Comparison of ENCODE assay signal across 2 cellular contexts in the genomic region with DNA sequence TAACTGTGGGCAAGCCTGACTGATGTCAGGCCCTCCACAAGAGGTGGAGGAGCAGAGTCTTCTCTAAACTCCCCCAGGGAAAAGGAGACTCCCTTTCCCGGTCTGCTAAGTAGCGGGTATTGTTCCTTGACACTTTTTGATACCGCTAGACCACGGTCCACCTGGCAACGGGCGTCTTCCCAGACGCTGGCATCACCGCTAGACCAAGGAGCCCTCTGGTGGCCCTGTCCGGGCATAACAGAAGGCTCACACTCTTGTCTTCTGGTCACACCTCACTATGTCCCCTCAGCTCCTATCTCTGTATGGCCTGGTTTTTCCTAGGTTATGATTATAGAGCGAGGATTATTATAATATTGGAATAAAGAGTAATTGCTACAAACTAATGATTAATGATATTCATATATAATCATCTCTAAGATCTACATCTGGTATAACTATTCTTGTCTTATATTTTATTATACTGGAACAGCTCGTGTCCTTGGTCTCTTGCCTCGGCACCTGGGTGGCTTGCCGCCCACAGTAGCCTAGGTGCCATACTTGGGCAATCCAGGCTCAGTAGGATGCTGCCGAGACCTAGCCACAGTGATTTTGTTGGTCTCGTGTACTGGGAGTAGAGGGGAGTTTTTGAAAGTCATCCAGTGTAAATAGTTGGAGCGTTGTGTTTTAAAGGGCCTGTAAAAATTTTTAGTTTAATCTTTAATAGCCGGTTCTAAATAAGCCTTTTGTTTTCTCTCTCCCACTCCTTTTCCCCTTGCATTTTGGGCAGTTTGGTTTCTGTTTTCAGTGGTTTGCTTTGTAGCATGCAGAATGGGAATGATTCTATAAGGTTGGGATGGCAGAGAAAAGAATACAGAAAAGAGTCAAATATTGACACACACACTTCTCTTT.
TF ChIP-seq lines count a peak whose summit lies in the region.

No MANE protein-coding gene starts in this region.

TF ChIP-seq in K562, 482 proteins besides CTCF, POLR2A, EP300 and RAD21:
- TF ChIP-seq, protein P1, sequence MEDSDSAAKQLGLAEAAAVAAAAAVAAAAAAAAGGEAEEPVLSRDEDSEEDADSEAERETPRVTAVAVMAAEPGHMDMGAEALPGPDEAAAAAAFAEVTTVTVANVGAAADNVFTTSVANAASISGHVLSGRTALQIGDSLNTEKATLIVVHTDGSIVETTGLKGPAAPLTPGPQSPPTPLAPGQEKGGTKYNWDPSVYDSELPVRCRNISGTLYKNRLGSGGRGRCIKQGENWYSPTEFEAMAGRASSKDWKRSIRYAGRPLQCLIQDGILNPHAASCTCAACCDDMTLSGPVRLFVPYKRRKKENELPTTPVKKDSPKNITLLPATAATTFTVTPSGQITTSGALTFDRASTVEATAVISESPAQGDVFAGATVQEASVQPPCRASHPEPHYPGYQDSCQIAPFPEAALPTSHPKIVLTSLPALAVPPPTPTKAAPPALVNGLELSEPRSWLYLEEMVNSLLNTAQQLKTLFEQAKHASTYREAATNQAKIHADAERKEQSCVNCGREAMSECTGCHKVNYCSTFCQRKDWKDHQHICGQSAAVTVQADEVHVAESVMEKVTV (CRISPR knock-in tag; IDR thresholded peaks at IDR 0.05): 0 out of 2 replicates have a peak, but pooled peaks have one; percentile 31
- TF ChIP-seq RFX1 (IDR thresholded peaks at IDR 0.05): 0 out of 2 replicates have a peak, but pooled peaks have one; percentile 14

TF ChIP-seq in HepG2, 621 proteins besides CTCF, POLR2A, EP300 and RAD21:
- TF ChIP-seq NFKB2 (CRISPR knock-in tag; IDR thresholded peaks at IDR 0.05; ENCODE audit: borderline replicate concordance): 0 out of 2 replicates have a peak, but pooled peaks have one; percentile 23
- TF ChIP-seq ZMYM4 (CRISPR knock-in tag; IDR thresholded peaks at IDR 0.05): peak; percentile 58
- peak; percentile 29; the same call in 1 of the 2 replicates for TF ChIP-seq ZNF687 (CRISPR knock-in tag; IDR thresholded peaks at IDR 0.05)
- 0 out of 2 replicates have a peak, but pooled peaks have one; percentile 24 for TF ChIP-seq ZGPAT (CRISPR knock-in tag; IDR thresholded peaks at IDR 0.05)
- TF ChIP-seq STAG1 (CRISPR knock-in tag; IDR thresholded peaks at IDR 0.05): peak; percentile 58
- 0 out of 2 replicates have a peak, but pooled peaks have one; percentile 3 for TF ChIP-seq SAP130 (CRISPR knock-in tag; IDR thresholded peaks at IDR 0.05; ENCODE audit: low read depth)
- TF ChIP-seq, protein P2, sequence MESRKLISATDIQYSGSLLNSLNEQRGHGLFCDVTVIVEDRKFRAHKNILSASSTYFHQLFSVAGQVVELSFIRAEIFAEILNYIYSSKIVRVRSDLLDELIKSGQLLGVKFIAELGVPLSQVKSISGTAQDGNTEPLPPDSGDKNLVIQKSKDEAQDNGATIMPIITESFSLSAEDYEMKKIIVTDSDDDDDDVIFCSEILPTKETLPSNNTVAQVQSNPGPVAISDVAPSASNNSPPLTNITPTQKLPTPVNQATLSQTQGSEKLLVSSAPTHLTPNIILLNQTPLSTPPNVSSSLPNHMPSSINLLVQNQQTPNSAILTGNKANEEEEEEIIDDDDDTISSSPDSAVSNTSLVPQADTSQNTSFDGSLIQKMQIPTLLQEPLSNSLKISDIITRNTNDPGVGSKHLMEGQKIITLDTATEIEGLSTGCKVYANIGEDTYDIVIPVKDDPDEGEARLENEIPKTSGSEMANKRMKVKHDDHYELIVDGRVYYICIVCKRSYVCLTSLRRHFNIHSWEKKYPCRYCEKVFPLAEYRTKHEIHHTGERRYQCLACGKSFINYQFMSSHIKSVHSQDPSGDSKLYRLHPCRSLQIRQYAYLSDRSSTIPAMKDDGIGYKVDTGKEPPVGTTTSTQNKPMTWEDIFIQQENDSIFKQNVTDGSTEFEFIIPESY (CRISPR knock-in tag; IDR thresholded peaks at IDR 0.05): peak; percentile 99
